21 cellular contexts compared by ENCODE assay signal in the genomic region with DNA sequence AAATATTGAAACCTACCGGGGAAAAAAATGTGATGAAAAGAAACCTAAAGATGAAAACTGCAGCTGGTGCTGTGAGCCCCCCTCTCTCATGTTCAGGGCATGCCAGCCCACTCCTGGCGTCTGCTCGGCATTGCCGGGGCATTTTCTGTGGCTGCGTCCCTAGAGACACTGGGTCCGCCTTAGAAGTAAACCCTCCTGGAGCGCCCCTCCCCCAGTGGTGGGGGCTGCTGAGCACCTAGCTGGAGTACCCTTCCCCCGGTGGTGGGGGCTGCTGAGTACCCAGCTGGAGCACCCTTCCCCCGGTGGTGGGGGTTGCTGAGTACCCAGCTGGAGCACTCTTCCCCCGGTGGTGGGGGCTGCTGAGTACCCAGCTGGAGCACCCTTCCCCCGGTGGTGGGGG.
"Had no signal": no experiment of that assay in that cellular context is flagged by ENCODE, and none has a peak within 500 bp of the region (broad histone marks: within the 10 kb centered on the region; RNA-seq: fewer than 3 reads in every experiment).

No MANE protein-coding gene starts in this region.

- H3K27ac ChIP-seq: parathyroid adenoma, thyroid gland had no signal

- H3K4me3 ChIP-seq: thyroid gland had no signal

- ATAC-seq: activated CD4-positive, alpha-beta T cell treated with anti-CD3 and anti-CD28 coated beads for 36 hours; activated T-cell treated with anti-CD3 and anti-CD28 coated beads, Interleukin-2, amount 50 U/mL, for 4 hours; esophagus mucosa; left colon; right cardiac atrium had no signal

- H3K27me3 ChIP-seq: thyroid gland had no signal

- H3K36me3 ChIP-seq: thyroid gland had no signal

- H3K4me1 ChIP-seq: parathyroid adenoma, thyroid gland had no signal

- DNase-seq: activated B cell treated with CpG ODN at 0.5 μM for 24 hours; activated CD4-positive, alpha-beta T cell treated with anti-CD3 and anti-CD28 coated beads for 36 hours; activated CD4-positive, alpha-beta T cell treated with anti-CD3 and anti-CD28 coated beads, Interleukin-2, amount 50 U/mL, for 4 hours; activated CD8-positive, alpha-beta memory T cell treated with anti-CD3 and anti-CD28 coated beads, Interleukin-2, amount 50 U/mL, for 48 hours; activated naive CD4-positive, alpha-beta T cell; activated naive CD8-positive, alpha-beta T cell treated with anti-CD3 and anti-CD28 coated beads for 36 hours; activated T-cell treated with anti-CD3 and anti-CD28 coated beads, Interleukin-2, amount 50 U/mL, for 4 hours; central memory CD4-positive, alpha-beta T cell; effector memory CD4-positive, alpha-beta T cell; foreskin melanocyte; head of caudate nucleus; hypothalamus; left colon; nucleus accumbens; right cardiac atrium; stimulated activated CD4-positive, alpha-beta T cell treated with anti-CD3 and anti-CD28 coated beads, Interleukin-12 subunit alpha, Interleukin-12 subunit beta, amount 100 ng/mL, for 4 hours; substantia nigra; T-helper 9 cell; thyroid gland had no signal

- H3K9me3 ChIP-seq: thyroid gland had no signal
